In genomic region chr16:67504190-67505021, GRCh38 we compare ENCODE assay signal across 9 cellular contexts. TPM values are rescaled to one million over a fixed set of nuclear protein-coding genes. Genes with fewer than 3 reads are reported as not detected.
DNase-seq lines count a peak whose midpoint lies in the region; ATAC-seq, FAIRE-seq and TF ChIP-seq lines count a peak whose summit lies in the region.
"Had no signal": no experiment of that assay in that cellular context is flagged by ENCODE, and none has a peak within 500 bp of the region (broad histone marks: within the 10 kb centered on the region; RNA-seq: fewer than 3 reads in every experiment).

No MANE protein-coding gene starts in this region.

- WGBS in HepG2 (ENCODE audit: low lambda C conversion rate): 43% methylated on average over 8 of the region's 8 CpGs

- H3K36me3 ChIP-seq in HepG2 (replicated peaks in 1 of 2; ENCODE audit: control insufficient read depth in 1 of 2, insufficient read depth in 2 of 2, low read length in 2 of 2): no peaks in the 10 kb centered on the region

- in situ Hi-C loops in HepG2 (cut with HindIII; ENCODE audit: extremely low pct_ligation_motif_present, low pct_unique_long_range_greater_than_20kb): no loop called here

- peak overlapping the region; percentile 24; the same call in 1 of the 2 replicates for H3K4me2 ChIP-seq in HepG2 (ENCODE audit: low read depth, low read length)

- FAIRE-seq in HepG2 (lab: Jason Lieb, UNC): no peak
- FAIRE-seq: TTC549 had no signal

- no peaks in the 10 kb centered on the region for H3K79me2 ChIP-seq in HepG2 (ENCODE audit: insufficient read depth, low read length)

- H3K9me3 Mint-ChIP-seq in activated CD8-positive, alpha-beta T cell treated with anti-CD3 and anti-CD28 coated beads, Interleukin-2, amount 10 ng/mL, durations not matched to agents 7 days and 5 days (ENCODE audit: insufficient read depth): no peaks in the 10 kb centered on the region

- TF ChIP-seq CTCF in HepG2 (CRISPR knock-in tag; IDR thresholded peaks at IDR 0.05): no peak

- no peak for TF ChIP-seq POLR2A in HepG2 (IDR thresholded peaks at IDR 0.05; ENCODE audit: insufficient read depth in 1 of 2, low read depth in 2 of 2, low read length in 2 of 2)

- H3K27me3 ChIP-seq in HepG2 (ENCODE audit: control insufficient read depth in 1 of 2, insufficient read depth in 2 of 2, low read length in 2 of 2): no peaks in the 10 kb centered on the region

- DNase-seq in CD1c-positive myeloid dendritic cell (ENCODE audit: extremely low spot score): peak; percentile 85
- peak; percentile 85 for DNase-seq in activated CD8-positive, alpha-beta T cell treated with anti-CD3 and anti-CD28 coated beads, Interleukin-2, amount 10 ng/mL, durations not matched to agents 7 days and 5 days
- peak; percentile 56 for DNase-seq in HepG2 (ENCODE audit: low spot score)
- DNase-seq in cerebellum (ENCODE audit: low spot score): no peak
- DNase-seq in COLO668 (lab: John Stamatoyannopoulos, UW; ENCODE audit: unreplicated experiment): no peak
- DNase-seq in kidney glomerular epithelial cell (lab: John Stamatoyannopoulos, UW): no peak

- H3K9ac ChIP-seq in HepG2 (ENCODE audit: insufficient read depth, low read depth, low read length): no peak overlapping the region

- ATAC-seq in HG03378 (IDR thresholded peaks at IDR 0.05; ENCODE audit: unreplicated experiment) (peak; percentile 49), HepG2 (peak; percentile 58), GM18517 (IDR thresholded peaks at IDR 0.05; ENCODE audit: unreplicated experiment) (no peak)
- ATAC-seq in activated CD8-positive, alpha-beta T cell treated with anti-CD3 and anti-CD28 coated beads, Interleukin-2, amount 10 ng/mL, durations not matched to agents 7 days and 5 days: peak; percentile 94

- intact Hi-C loops in HepG2 (cut with micrococcal nuclease; ENCODE audit: unreplicated experiment): no loop called here

- H3K4me3 Mint-ChIP-seq in activated CD8-positive, alpha-beta T cell treated with anti-CD3 and anti-CD28 coated beads, Interleukin-2, amount 10 ng/mL, durations not matched to agents 7 days and 5 days: peak overlapping the region; percentile 45

- TF ChIP-seq EP300 in HepG2 (IDR thresholded peaks at IDR 0.05; ENCODE audit: low read depth in 2 of 2, low read length in 2 of 2): no peak
- no peak for TF ChIP-seq EP300 in HepG2 (CRISPR knock-in tag; IDR thresholded peaks at IDR 0.05; ENCODE audit: borderline replicate concordance)

- H3K27me3 Mint-ChIP-seq in activated CD8-positive, alpha-beta T cell treated with anti-CD3 and anti-CD28 coated beads, Interleukin-2, amount 10 ng/mL, durations not matched to agents 7 days and 5 days (ENCODE audit: low read depth): no peaks in the 10 kb centered on the region

- H3K27ac ChIP-seq in HepG2 (ENCODE audit: extremely low read length, insufficient read depth, low read length): no peak overlapping the region

- peaks cover 19% of the 10 kb centered on the region for H3K36me3 Mint-ChIP-seq in activated CD8-positive, alpha-beta T cell treated with anti-CD3 and anti-CD28 coated beads, Interleukin-2, amount 10 ng/mL, durations not matched to agents 7 days and 5 days (ENCODE audit: low read depth)

- H4K20me1 ChIP-seq in HepG2 (ENCODE audit: insufficient read depth, low read length): no peaks in the 10 kb centered on the region

- peaks cover 14% of the 10 kb centered on the region for H3K4me1 ChIP-seq in HepG2 (ENCODE audit: insufficient read depth, low read length)

- H3K27ac Mint-ChIP-seq in activated CD8-positive, alpha-beta T cell treated with anti-CD3 and anti-CD28 coated beads, Interleukin-2, amount 10 ng/mL, durations not matched to agents 7 days and 5 days: peak overlapping the region; percentile 96

- no peak overlapping the region for H3K4me3 ChIP-seq in HepG2 (replicated peaks in 1 of 3; ENCODE audit: insufficient read depth in 1 of 3, low read depth in 2 of 3, low read length in 3 of 3)

- peaks cover 42% of the 10 kb centered on the region for H3K4me1 Mint-ChIP-seq in activated CD8-positive, alpha-beta T cell treated with anti-CD3 and anti-CD28 coated beads, Interleukin-2, amount 10 ng/mL, durations not matched to agents 7 days and 5 days (ENCODE audit: low read depth)

- POLR2A ChIA-PET in activated CD8-positive, alpha-beta T cell treated with anti-CD3 and anti-CD28 coated beads, Interleukin-2, amount 10 ng/mL, durations not matched to agents 7 days and 5 days (lab: Charles Lee): interaction anchor here (0.5 to 1.0 kb wide), 2 partner anchors 16 to 55 kb away, joined by 3 to 4 read pairs; no protein-coding TSS in a partner anchor
- POLR2A ChIA-PET in HepG2 (lab: Yijun Ruan, JAX): no interaction called here

- no peak overlapping the region for H2AFZ ChIP-seq in HepG2 (ENCODE audit: low read length)

- CTCF ChIA-PET in activated CD8-positive, alpha-beta T cell treated with anti-CD3 and anti-CD28 coated beads, Interleukin-2, amount 10 ng/mL, durations not matched to agents 7 days and 5 days (lab: Charles Lee): interaction anchor here (1.1 to 4.6 kb wide), 6 partner anchors 10 to 43 kb away, joined by 3 to 26 read pairs (median 6); no protein-coding TSS in a partner anchor
- CTCF ChIA-PET in HepG2 (lab: Yijun Ruan, JAX; ENCODE audit: low intra/inter-chr PET ratio, low total read pairs): interaction anchor here (0.9 kb wide), 1 partner anchor 10 kb away, joined by 3 read pairs; no protein-coding TSS in a partner anchor

- BruUV-seq in HepG2 (replicated peaks; lab: Mats Ljungman, UMichigan): no TSS peak

- TF ChIP-seq RAD21 in HepG2 (CRISPR knock-in tag; IDR thresholded peaks at IDR 0.05): no peak

- no peaks in the 10 kb centered on the region for H3K9me3 ChIP-seq in HepG2 (ENCODE audit: low read length)

RNA-seq across cellular contexts. Expression of gene AGRP, which starts 21.1 kb away (rescaled TPM):
- not detected for total RNA-seq in activated CD8-positive, alpha-beta T cell treated with anti-CD3 and anti-CD28 coated beads, Interleukin-2, amount 10 ng/mL, durations not matched to agents 7 days and 5 days
- total RNA-seq in HepG2 (2016; rRNA removed; fragmentation: Illumina TruSeq; extraction: Trizol) (not detected in 2 replicates), cerebellum (not detected)
- not detected in 2 replicates for total RNA-seq in HepG2 (2016; cell fraction: cytosol; rRNA removed; fragmentation: Illumina TruSeq; extraction: Trizol; ENCODE audit: low read depth)
- not detected in 2 replicates for total RNA-seq in HepG2 (2016; cell fraction: insoluble cytoplasmic fraction; rRNA removed; fragmentation: Illumina TruSeq; extraction: Trizol)
- total RNA-seq in HepG2 (2016; cell fraction: membrane; rRNA removed; fragmentation: Illumina TruSeq; extraction: Trizol): 0.28 TPM in 1 of 2 replicates, not detected in the other
- not detected in 2 replicates for total RNA-seq in HepG2 (2016; cell fraction: nucleus; rRNA removed; fragmentation: Illumina TruSeq; extraction: Trizol)
- polyA plus RNA-seq in HepG2 (2011; rRNA removed): not detected in 2 replicates
- polyA plus RNA-seq in HepG2 (2011; cell fraction: cytosol; rRNA removed): 0.34 TPM in 1 of 2 replicates, not detected in the other
- not detected in 2 replicates for polyA plus RNA-seq in HepG2 (2011; cell fraction: nucleus; rRNA removed)
- 0.75 TPM in 1 of 2 replicates, not detected in the other for polyA plus RNA-seq in HepG2 (2012)
- polyA plus RNA-seq in HepG2 (2016; cell fraction: cytosol; fragmentation: Illumina TruSeq; extraction: Trizol; ENCODE audit: low read depth): not detected in 2 replicates
- polyA plus RNA-seq in HepG2 (2016; cell fraction: insoluble cytoplasmic fraction; fragmentation: Illumina TruSeq; extraction: Trizol; ENCODE audit: low read depth): not detected in 2 replicates
- not detected in 2 replicates for polyA plus RNA-seq in HepG2 (2016; cell fraction: membrane; fragmentation: Illumina TruSeq; extraction: Trizol; ENCODE audit: low read depth)
- not detected in 2 replicates for polyA plus RNA-seq in HepG2 (2016; cell fraction: nucleus; fragmentation: Illumina TruSeq; extraction: Trizol; ENCODE audit: insufficient read depth, low read depth)
- not detected in 2 replicates for polyA minus RNA-seq in HepG2 (2011; rRNA and poly(A)+ RNA removed; ENCODE audit: low replicate concordance)
- not detected in 2 replicates for polyA minus RNA-seq in HepG2 (2011; cell fraction: cytosol; rRNA and poly(A)+ RNA removed)
- not detected in 2 replicates for polyA minus RNA-seq in HepG2 (2011; cell fraction: nucleus; rRNA and poly(A)+ RNA removed)

RNA-seq across cellular contexts. Expression of gene ATP6V0D1, which starts 23.4 kb away (rescaled TPM):
- 10 to 100 TPM; 52.7 to 58.1 TPM for total RNA-seq in activated CD8-positive, alpha-beta T cell treated with anti-CD3 and anti-CD28 coated beads, Interleukin-2, amount 10 ng/mL, durations not matched to agents 7 days and 5 days
- total RNA-seq in HepG2 (2016; rRNA removed; fragmentation: Illumina TruSeq; extraction: Trizol) (49.5 and 51.1 TPM in 2 replicates), cerebellum (74.9 TPM)
- total RNA-seq in HepG2 (2016; cell fraction: cytosol; rRNA removed; fragmentation: Illumina TruSeq; extraction: Trizol; ENCODE audit: low read depth): 13.5 and 16.0 TPM in 2 replicates
- total RNA-seq in HepG2 (2016; cell fraction: insoluble cytoplasmic fraction; rRNA removed; fragmentation: Illumina TruSeq; extraction: Trizol): 45.3 and 52.4 TPM in 2 replicates
- 23.6 and 25.5 TPM in 2 replicates for total RNA-seq in HepG2 (2016; cell fraction: membrane; rRNA removed; fragmentation: Illumina TruSeq; extraction: Trizol)
- 26.3 and 30.4 TPM in 2 replicates for total RNA-seq in HepG2 (2016; cell fraction: nucleus; rRNA removed; fragmentation: Illumina TruSeq; extraction: Trizol)
- polyA plus RNA-seq in HepG2 (2011; rRNA removed): 54.2 and 61.3 TPM in 2 replicates
- polyA plus RNA-seq in HepG2 (2011; cell fraction: cytosol; rRNA removed): 55.2 and 57.9 TPM in 2 replicates
- polyA plus RNA-seq in HepG2 (2011; cell fraction: nucleus; rRNA removed): 32.7 and 35.9 TPM in 2 replicates
- 29.3 and 41.3 TPM in 2 replicates for polyA plus RNA-seq in HepG2 (2012)
- 16.4 and 17.3 TPM in 2 replicates for polyA plus RNA-seq in HepG2 (2016; cell fraction: cytosol; fragmentation: Illumina TruSeq; extraction: Trizol; ENCODE audit: low read depth)
- polyA plus RNA-seq in HepG2 (2016; cell fraction: insoluble cytoplasmic fraction; fragmentation: Illumina TruSeq; extraction: Trizol; ENCODE audit: low read depth): 55.4 and 63.8 TPM in 2 replicates
- 21.4 and 22.6 TPM in 2 replicates for polyA plus RNA-seq in HepG2 (2016; cell fraction: membrane; fragmentation: Illumina TruSeq; extraction: Trizol; ENCODE audit: low read depth)
- polyA plus RNA-seq in HepG2 (2016; cell fraction: nucleus; fragmentation: Illumina TruSeq; extraction: Trizol; ENCODE audit: insufficient read depth, low read depth): 45.0 and 53.3 TPM in 2 replicates
- polyA minus RNA-seq in HepG2 (2011; rRNA and poly(A)+ RNA removed; ENCODE audit: low replicate concordance): 104 and 246 TPM in 2 replicates
- polyA minus RNA-seq in HepG2 (2011; cell fraction: cytosol; rRNA and poly(A)+ RNA removed): 37.9 and 45.0 TPM in 2 replicates
- 14.7 and 19.8 TPM in 2 replicates for polyA minus RNA-seq in HepG2 (2011; cell fraction: nucleus; rRNA and poly(A)+ RNA removed)

RNA-seq across cellular contexts. Expression of gene RIPOR1, which starts 24.2 kb away (rescaled TPM):
- 10 to 100 TPM; 10.6 to 13.7 TPM for total RNA-seq in activated CD8-positive, alpha-beta T cell treated with anti-CD3 and anti-CD28 coated beads, Interleukin-2, amount 10 ng/mL, durations not matched to agents 7 days and 5 days
- 4.6 and 11.2 TPM in 2 replicates for total RNA-seq in HepG2 (2016; rRNA removed; fragmentation: Illumina TruSeq; extraction: Trizol)
- total RNA-seq in HepG2 (2016; cell fraction: cytosol; rRNA removed; fragmentation: Illumina TruSeq; extraction: Trizol; ENCODE audit: low read depth): 3.4 and 4.7 TPM in 2 replicates
- 3.9 and 9.6 TPM in 2 replicates for total RNA-seq in HepG2 (2016; cell fraction: insoluble cytoplasmic fraction; rRNA removed; fragmentation: Illumina TruSeq; extraction: Trizol)
- total RNA-seq in HepG2 (2016; cell fraction: membrane; rRNA removed; fragmentation: Illumina TruSeq; extraction: Trizol): 8.9 and 11.8 TPM in 2 replicates
- 12.3 and 18.6 TPM in 2 replicates for total RNA-seq in HepG2 (2016; cell fraction: nucleus; rRNA removed; fragmentation: Illumina TruSeq; extraction: Trizol)
- polyA plus RNA-seq in HepG2 (2011; rRNA removed): 5.7 and 8.1 TPM in 2 replicates
- 2.4 and 3.4 TPM in 2 replicates for polyA plus RNA-seq in HepG2 (2011; cell fraction: cytosol; rRNA removed)
- 40.0 and 43.3 TPM in 2 replicates for polyA plus RNA-seq in HepG2 (2011; cell fraction: nucleus; rRNA removed)
- 16.0 and 16.5 TPM in 2 replicates for polyA plus RNA-seq in HepG2 (2012)
- 1.9 and 2.2 TPM in 2 replicates for polyA plus RNA-seq in HepG2 (2016; cell fraction: cytosol; fragmentation: Illumina TruSeq; extraction: Trizol; ENCODE audit: low read depth)
- polyA plus RNA-seq in HepG2 (2016; cell fraction: insoluble cytoplasmic fraction; fragmentation: Illumina TruSeq; extraction: Trizol; ENCODE audit: low read depth): 7.7 and 13.5 TPM in 2 replicates
- 5.9 and 6.9 TPM in 2 replicates for polyA plus RNA-seq in HepG2 (2016; cell fraction: membrane; fragmentation: Illumina TruSeq; extraction: Trizol; ENCODE audit: low read depth)
- 26.9 and 30.6 TPM in 2 replicates for polyA plus RNA-seq in HepG2 (2016; cell fraction: nucleus; fragmentation: Illumina TruSeq; extraction: Trizol; ENCODE audit: insufficient read depth, low read depth)
- polyA minus RNA-seq in HepG2 (2011; rRNA and poly(A)+ RNA removed; ENCODE audit: low replicate concordance): 7.9 and 21.6 TPM in 2 replicates
- 6.8 and 12.0 TPM in 2 replicates for polyA minus RNA-seq in HepG2 (2011; cell fraction: cytosol; rRNA and poly(A)+ RNA removed)
- 11.6 and 18.2 TPM in 2 replicates for polyA minus RNA-seq in HepG2 (2011; cell fraction: nucleus; rRNA and poly(A)+ RNA removed)
- 31.1 TPM for total RNA-seq in cerebellum

RNA-seq across cellular contexts. Expression of gene CTCF, which starts 57.9 kb away (rescaled TPM):
- total RNA-seq in activated CD8-positive, alpha-beta T cell treated with anti-CD3 and anti-CD28 coated beads, Interleukin-2, amount 10 ng/mL, durations not matched to agents 7 days and 5 days: 10 to 100 TPM; 77.4 to 79.8 TPM
- total RNA-seq in HepG2 (2016; rRNA removed; fragmentation: Illumina TruSeq; extraction: Trizol) (37.5 and 59.3 TPM in 2 replicates), cerebellum (44.8 TPM)
- 34.6 and 44.2 TPM in 2 replicates for total RNA-seq in HepG2 (2016; cell fraction: cytosol; rRNA removed; fragmentation: Illumina TruSeq; extraction: Trizol; ENCODE audit: low read depth)
- 39.6 and 55.1 TPM in 2 replicates for total RNA-seq in HepG2 (2016; cell fraction: insoluble cytoplasmic fraction; rRNA removed; fragmentation: Illumina TruSeq; extraction: Trizol)
- 33.3 and 34.7 TPM in 2 replicates for total RNA-seq in HepG2 (2016; cell fraction: membrane; rRNA removed; fragmentation: Illumina TruSeq; extraction: Trizol)
- 29.9 and 36.5 TPM in 2 replicates for total RNA-seq in HepG2 (2016; cell fraction: nucleus; rRNA removed; fragmentation: Illumina TruSeq; extraction: Trizol)
- polyA plus RNA-seq in HepG2 (2011; rRNA removed): 19.5 and 20.8 TPM in 2 replicates
- 13.7 and 18.2 TPM in 2 replicates for polyA plus RNA-seq in HepG2 (2011; cell fraction: cytosol; rRNA removed)
- 11.7 and 14.3 TPM in 2 replicates for polyA plus RNA-seq in HepG2 (2011; cell fraction: nucleus; rRNA removed)
- polyA plus RNA-seq in HepG2 (2012): 30.2 and 31.1 TPM in 2 replicates
- 4.1 and 4.9 TPM in 2 replicates for polyA plus RNA-seq in HepG2 (2016; cell fraction: cytosol; fragmentation: Illumina TruSeq; extraction: Trizol; ENCODE audit: low read depth)
- polyA plus RNA-seq in HepG2 (2016; cell fraction: insoluble cytoplasmic fraction; fragmentation: Illumina TruSeq; extraction: Trizol; ENCODE audit: low read depth): 70.3 and 81.8 TPM in 2 replicates
- 17.1 and 17.9 TPM in 2 replicates for polyA plus RNA-seq in HepG2 (2016; cell fraction: membrane; fragmentation: Illumina TruSeq; extraction: Trizol; ENCODE audit: low read depth)
- 63.9 and 64.9 TPM in 2 replicates for polyA plus RNA-seq in HepG2 (2016; cell fraction: nucleus; fragmentation: Illumina TruSeq; extraction: Trizol; ENCODE audit: insufficient read depth, low read depth)
- polyA minus RNA-seq in HepG2 (2011; rRNA and poly(A)+ RNA removed; ENCODE audit: low replicate concordance): 21.8 and 43.8 TPM in 2 replicates
- 20.8 and 21.5 TPM in 2 replicates for polyA minus RNA-seq in HepG2 (2011; cell fraction: cytosol; rRNA and poly(A)+ RNA removed)
- 17.9 and 26.4 TPM in 2 replicates for polyA minus RNA-seq in HepG2 (2011; cell fraction: nucleus; rRNA and poly(A)+ RNA removed)

Comparison
In these comparisons a context has a peak if more than half of its experiments do, and no peak if none do; other contexts are left out.
1. DNase-seq: peak in CD1c-positive myeloid dendritic cell (single experiment), activated CD8-positive, alpha-beta T cell treated with anti-CD3 and anti-CD28 coated beads, Interleukin-2, amount 10 ng/mL, durations not matched to agents 7 days and 5 days (single experiment) and HepG2 (single experiment); none in cerebellum (single experiment), COLO668 (single experiment) and kidney glomerular epithelial cell (single experiment).